In genomic region chr6:39114707-39115599, GRCh38 we compare ENCODE assay signal across 8 cellular contexts. TPM values are rescaled to one million over a fixed set of nuclear protein-coding genes. Genes with fewer than 3 reads are reported as not detected.
DNase-seq lines count a peak whose midpoint lies in the region; ATAC-seq and TF ChIP-seq lines count a peak whose summit lies in the region.

TSS of gene SAYSD1 (minus strand) at chr6:39115186. CDS start at chr6:39115089, 97 bp downstream.

- peak; percentile 91 for ATAC-seq in HG02588 (IDR thresholded peaks at IDR 0.05; ENCODE audit: unreplicated experiment)
- peak; percentile 96 for ATAC-seq in SK-N-SH treated with all-trans-retinoic acid at 6 μM for 48 hours
- ATAC-seq in activated naive CD4-positive, alpha-beta T cell treated with anti-CD3 and anti-CD28 coated beads, Interleukin-2, amount 50 U/mL, for 72 hours: peak; percentile 75 to 88

- H3K4me3 ChIP-seq in suprapubic skin: peak within 1 kb of the TSS; percentile 83

- H3K27ac Mint-ChIP-seq in activated naive CD4-positive, alpha-beta T cell treated with anti-CD3 and anti-CD28 coated beads, Interleukin-2, amount 50 U/mL, for 72 hours: peak within 1 kb of the TSS; percentile 96 to 98

- H3K4me1 ChIP-seq in suprapubic skin: peaks cover 23% of the 10 kb centered on the region

- peak in 1 of 2 donors; percentile 75 for TF ChIP-seq POLR2A in suprapubic skin (IDR thresholded peaks at IDR 0.05)

- no peaks in the 10 kb centered on the region for H3K27me3 ChIP-seq in suprapubic skin

- H3K9me3 ChIP-seq in suprapubic skin: no peaks in the 10 kb centered on the region

- TF ChIP-seq CTCF in GM10248 (IDR thresholded peaks at IDR 0.05; ENCODE audit: control extremely low read depth, extremely low read depth, low read depth, missing control alignments): no peak
- TF ChIP-seq CTCF in suprapubic skin (IDR thresholded peaks at IDR 0.05): no peak

- DNase-seq in GM10248 (ENCODE audit: extremely low spot score) (peak; percentile 93), NCI-H1048 (lab: John Stamatoyannopoulos, UW) (peak; percentile 87), glomerular endothelial cell (ENCODE audit: extremely low read depth, low read depth, low spot score) (no peak), occipital lobe (lab: John Stamatoyannopoulos, UW) (peak; percentile 81), suprapubic skin (ENCODE audit: low spot score in 2 of 2) (peak; percentile 94 to 95)
- DNase-seq in activated naive CD4-positive, alpha-beta T cell treated with anti-CD3 and anti-CD28 coated beads, Interleukin-2, amount 50 U/mL, for 72 hours (ENCODE audit: low spot score in 2 of 2): peak; percentile 91 to 97

- peaks cover 0 to 24% of the 10 kb centered on the region in 2 donors for H3K36me3 Mint-ChIP-seq in activated naive CD4-positive, alpha-beta T cell treated with anti-CD3 and anti-CD28 coated beads, Interleukin-2, amount 50 U/mL, for 72 hours

- peaks cover 5 to 8% of the 10 kb centered on the region in 2 donors for H3K9me3 Mint-ChIP-seq in activated naive CD4-positive, alpha-beta T cell treated with anti-CD3 and anti-CD28 coated beads, Interleukin-2, amount 50 U/mL, for 72 hours

- no peak for TF ChIP-seq EP300 in suprapubic skin (IDR thresholded peaks at IDR 0.05)

- WGBS in suprapubic skin: 2% methylated on average over 17 of the region's 68 CpGs

- POLR2A ChIA-PET in GM10248 (lab: Yijun Ruan, JAX): no interaction called here

- CTCF ChIA-PET in GM10248 (lab: Yijun Ruan, JAX): interaction anchor here (0.7 to 2.8 kb wide), 7 partner anchors 9 to 341 kb away, joined by 3 to 10 read pairs (median 5); no protein-coding TSS in a partner anchor

- H3K27ac ChIP-seq in suprapubic skin: peak within 1 kb of the TSS; percentile 94

- no peaks in the 10 kb centered on the region for H3K36me3 ChIP-seq in suprapubic skin

TF ChIP-seq in SK-N-SH treated with all-trans-retinoic acid at 6 μM for 48 hours, 23 proteins besides CTCF, POLR2A, EP300 and RAD21:
- TF ChIP-seq ZFP3 (CRISPR knock-in tag; IDR thresholded peaks at IDR 0.05) (0 out of 2 replicates have a peak, but pooled peaks have one; percentile 57), POU6F1 (CRISPR knock-in tag; IDR thresholded peaks at IDR 0.05; ENCODE audit: borderline replicate concordance, low read depth) (no peak), PATZ1 (CRISPR knock-in tag; IDR thresholded peaks at IDR 0.05; ENCODE audit: borderline replicate concordance) (no peak)
TF ChIP-seq in SK-N-SH treated with all-trans-retinoic acid at 6 μM for 48 hours: peak in this region for 1.

RNA-seq across cellular contexts. Expression of gene SAYSD1, which starts in this region (rescaled TPM):
- 10 to 100 TPM; 12.3 to 20.8 TPM for total RNA-seq in activated naive CD4-positive, alpha-beta T cell treated with anti-CD3 and anti-CD28 coated beads, Interleukin-2, amount 50 U/mL, for 72 hours
- total RNA-seq in glomerular endothelial cell (12.2 and 16.7 TPM in 2 replicates), occipital lobe (31.2 TPM), suprapubic skin (10 to 100 TPM; 12.1 to 17.4 (median 14.4) TPM)
